ENCODE assay signal across 20 cellular contexts in the genomic region with DNA sequence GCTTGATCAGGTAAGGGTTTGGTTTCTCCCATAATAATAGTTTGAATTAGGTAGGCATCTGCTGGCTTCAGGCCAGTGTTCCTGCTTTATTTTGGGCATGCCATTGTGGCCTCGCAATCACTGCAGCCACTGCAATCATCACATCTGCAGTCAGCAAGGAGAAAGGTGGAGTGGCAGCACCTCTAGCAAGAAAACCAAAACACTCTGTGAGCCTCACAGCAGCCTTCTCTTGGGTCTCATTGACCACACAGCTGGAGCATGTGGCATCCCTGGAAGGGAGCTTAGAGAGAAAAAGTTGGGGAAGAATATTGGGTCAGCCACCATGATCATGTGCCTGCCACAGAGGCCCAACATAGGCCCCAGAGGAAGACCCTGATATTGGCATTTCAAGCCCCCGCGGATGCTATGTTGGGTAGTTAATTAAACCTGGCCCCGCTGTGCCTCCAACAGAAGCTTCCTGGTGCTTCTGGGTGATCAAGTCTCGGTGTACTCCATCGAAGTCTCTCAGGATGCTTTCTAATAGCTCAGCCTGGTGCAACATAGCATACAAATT.
"Had no signal": no experiment of that assay in that cellular context is flagged by ENCODE, and none has a peak within 500 bp of the region (broad histone marks: within the 10 kb centered on the region; RNA-seq: fewer than 3 reads in every experiment).

No MANE protein-coding gene starts in this region.

- ATAC-seq: PC-3, T-cell had no signal

- H3K27ac ChIP-seq: HL-60, RWPE1 had no signal

- FAIRE-seq: HTR-8/SVneo had no signal

- H3K4me2 ChIP-seq: SK-N-SH had no signal

- H3K9ac ChIP-seq: SK-N-SH had no signal

- DNase-seq: KBM-7, NCI-H1048, NCI-H1105, NCI-H1417, NCI-H1436 treated with DMSO at 0.1 percent for 48 hours, NCI-H1694, NCI-H187 treated with DMSO at 0.1 percent for 48 hours, NCI-H2029 treated with DMSO at 0.1 percent for 48 hours, NCI-H2227 treated with DMSO at 0.1 percent for 48 hours, NCI-H524, NCI-H526 treated with DMSO at 0.1 percent for 48 hours, NCI-H748 treated with DMSO at 0.1 percent for 48 hours, SHP77, SW 1271, T-cell had no signal

- H3K9me3 ChIP-seq: SK-N-SH had no signal
